ENCODE assay signal across 2 cellular contexts in genomic region chr7:108015740-108016139, GRCh38.
TF ChIP-seq lines count a peak whose summit lies in the region.

No MANE protein-coding gene starts in this region.

TF ChIP-seq in IMR-90, 13 proteins besides CTCF, POLR2A, EP300 and RAD21:
- TF ChIP-seq CEBPB (IDR thresholded peaks at IDR 0.05; ENCODE audit: low read depth, low read length) (no peak), RFX5 (IDR thresholded peaks at IDR 0.05; ENCODE audit: low read depth, low read length) (no peak), BHLHE40 (IDR thresholded peaks at IDR 0.05; ENCODE audit: low read depth, low read length) (no peak), ELK1 (IDR thresholded peaks at IDR 0.05; ENCODE audit: borderline replicate concordance, low read depth, low read length) (no peak), USF2 (IDR thresholded peaks at IDR 0.05; ENCODE audit: low read depth, low read length) (no peak), MAFK (IDR thresholded peaks at IDR 0.05; ENCODE audit: low read depth, low read length) (peak; percentile 61; the same call in 1 of the 2 replicates), CHD1 (IDR thresholded peaks at IDR 0.05; ENCODE audit: low read depth, low read length) (no peak), NFE2L2 (IDR thresholded peaks at IDR 0.05; ENCODE audit: low read depth, low read length) (no peak)
TF ChIP-seq in IMR-90: peak in this region for 1.

TF ChIP-seq in K562, 482 proteins besides CTCF, POLR2A, EP300 and RAD21:
- TF ChIP-seq ZNF253 (CRISPR knock-in tag; conservative IDR thresholded peaks at IDR 0.05) (no peak), CBFA2T2 (conservative IDR thresholded peaks at IDR 0.05) (no peak), KDM4B (IDR thresholded peaks at IDR 0.05; ENCODE audit: borderline replicate concordance in 2 of 2, low read depth in 1 of 2) (no peak), ZNF316 (IDR thresholded peaks at IDR 0.05) (peak; percentile 86), MAFF (IDR thresholded peaks at IDR 0.05; ENCODE audit: low read length) (0 out of 2 replicates have a peak, but pooled peaks have one; percentile 30), C11orf30 (IDR thresholded peaks at IDR 0.05; ENCODE audit: low read depth) (peak; percentile 64), E2F5 (CRISPR knock-in tag; IDR thresholded peaks at IDR 0.05) (no peak), HMGN3 (IDR thresholded peaks at IDR 0.05; ENCODE audit: borderline replicate concordance, extremely low read depth, insufficient read length, low read depth, low read length) (no peak)
- TF ChIP-seq, protein P1, sequence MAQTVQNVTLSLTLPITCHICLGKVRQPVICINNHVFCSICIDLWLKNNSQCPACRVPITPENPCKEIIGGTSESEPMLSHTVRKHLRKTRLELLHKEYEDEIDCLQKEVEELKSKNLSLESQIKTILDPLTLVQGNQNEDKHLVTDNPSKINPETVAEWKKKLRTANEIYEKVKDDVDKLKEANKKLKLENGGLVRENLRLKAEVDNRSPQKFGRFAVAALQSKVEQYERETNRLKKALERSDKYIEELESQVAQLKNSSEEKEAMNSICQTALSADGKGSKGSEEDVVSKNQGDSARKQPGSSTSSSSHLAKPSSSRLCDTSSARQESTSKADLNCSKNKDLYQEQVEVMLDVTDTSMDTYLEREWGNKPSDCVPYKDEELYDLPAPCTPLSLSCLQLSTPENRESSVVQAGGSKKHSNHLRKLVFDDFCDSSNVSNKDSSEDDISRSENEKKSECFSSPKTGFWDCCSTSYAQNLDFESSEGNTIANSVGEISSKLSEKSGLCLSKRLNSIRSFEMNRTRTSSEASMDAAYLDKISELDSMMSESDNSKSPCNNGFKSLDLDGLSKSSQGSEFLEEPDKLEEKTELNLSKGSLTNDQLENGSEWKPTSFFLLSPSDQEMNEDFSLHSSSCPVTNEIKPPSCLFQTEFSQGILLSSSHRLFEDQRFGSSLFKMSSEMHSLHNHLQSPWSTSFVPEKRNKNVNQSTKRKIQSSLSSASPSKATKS (CRISPR knock-in tag; IDR thresholded peaks at IDR 0.05) = no peak
- TF ChIP-seq, protein P2, sequence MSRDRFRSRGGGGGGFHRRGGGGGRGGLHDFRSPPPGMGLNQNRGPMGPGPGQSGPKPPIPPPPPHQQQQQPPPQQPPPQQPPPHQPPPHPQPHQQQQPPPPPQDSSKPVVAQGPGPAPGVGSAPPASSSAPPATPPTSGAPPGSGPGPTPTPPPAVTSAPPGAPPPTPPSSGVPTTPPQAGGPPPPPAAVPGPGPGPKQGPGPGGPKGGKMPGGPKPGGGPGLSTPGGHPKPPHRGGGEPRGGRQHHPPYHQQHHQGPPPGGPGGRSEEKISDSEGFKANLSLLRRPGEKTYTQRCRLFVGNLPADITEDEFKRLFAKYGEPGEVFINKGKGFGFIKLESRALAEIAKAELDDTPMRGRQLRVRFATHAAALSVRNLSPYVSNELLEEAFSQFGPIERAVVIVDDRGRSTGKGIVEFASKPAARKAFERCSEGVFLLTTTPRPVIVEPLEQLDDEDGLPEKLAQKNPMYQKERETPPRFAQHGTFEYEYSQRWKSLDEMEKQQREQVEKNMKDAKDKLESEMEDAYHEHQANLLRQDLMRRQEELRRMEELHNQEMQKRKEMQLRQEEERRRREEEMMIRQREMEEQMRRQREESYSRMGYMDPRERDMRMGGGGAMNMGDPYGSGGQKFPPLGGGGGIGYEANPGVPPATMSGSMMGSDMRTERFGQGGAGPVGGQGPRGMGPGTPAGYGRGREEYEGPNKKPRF (IDR thresholded peaks at IDR 0.05; ENCODE audit: low read depth, low read length) = no peak
